Comparison of ENCODE assay signal across 1 cellular context in genomic region chr19:13018037-13018914, GRCh38.
TF ChIP-seq lines count a peak whose summit lies in the region.

No MANE protein-coding gene starts in this region.

TF ChIP-seq in H1, 55 proteins besides CTCF, POLR2A, EP300 and RAD21 (continued from another document):
- no peak for TF ChIP-seq BRCA1 (IDR thresholded peaks at IDR 0.05; ENCODE audit: low read depth, low read length)
- no peak for TF ChIP-seq KDM5A (IDR thresholded peaks at IDR 0.05; ENCODE audit: low read length)
- TF ChIP-seq CREB1 (IDR thresholded peaks at IDR 0.05): no peak
- TF ChIP-seq CTBP2 (IDR thresholded peaks at IDR 0.05; ENCODE audit: borderline replicate concordance, insufficient read depth, insufficient read length, low read length): peak; percentile 3
- TF ChIP-seq E2F6 (IDR thresholded peaks at IDR 0.05): no peak
- no peak for TF ChIP-seq FOSL1 (IDR thresholded peaks at IDR 0.05; ENCODE audit: insufficient read depth, low read depth, low read length)
- no peak for TF ChIP-seq SIN3A (conservative IDR thresholded peaks at IDR 0.05 in 1 of 2, IDR thresholded peaks at IDR 0.05 in 1 of 2; ENCODE audit: low read depth in 1 of 2, low read length in 2 of 2)
- TF ChIP-seq GTF2F1 (IDR thresholded peaks at IDR 0.05; ENCODE audit: borderline replicate concordance, low read depth, low read length): no peak
- no peak for TF ChIP-seq TBP (IDR thresholded peaks at IDR 0.05; ENCODE audit: low read depth, low read length)
- TF ChIP-seq NRF1 (IDR thresholded peaks at IDR 0.05; ENCODE audit: low read depth, low read length): no peak
- TF ChIP-seq EGR1 (IDR thresholded peaks at IDR 0.05; ENCODE audit: borderline replicate concordance, low read depth, low read length): no peak
- TF ChIP-seq SP4 (IDR thresholded peaks at IDR 0.05; ENCODE audit: low read length): no peak
- peak; percentile 78 for TF ChIP-seq SUZ12 (IDR thresholded peaks at IDR 0.05; ENCODE audit: low read length)
- no peak for TF ChIP-seq KDM4A (IDR thresholded peaks at IDR 0.05; ENCODE audit: low read depth, low read length, severe bottlenecking)
- no peak for TF ChIP-seq PHF8 (conservative IDR thresholded peaks at IDR 0.05; ENCODE audit: low read depth, low read length)
- no peak for TF ChIP-seq HDAC2 (IDR thresholded peaks at IDR 0.05; ENCODE audit: borderline replicate concordance in 1 of 2, low read depth in 2 of 2, low read length in 2 of 2)
- peak; percentile 79 for TF ChIP-seq EZH2 (IDR thresholded peaks at IDR 0.05; ENCODE audit: low read depth, low read length, severe bottlenecking)
- TF ChIP-seq RBBP5 (IDR thresholded peaks at IDR 0.05; ENCODE audit: borderline replicate concordance, low read depth, low read length): no peak
- no peak for TF ChIP-seq SIX5 (IDR thresholded peaks at IDR 0.05; ENCODE audit: low read depth, low read length)
- no peak for TF ChIP-seq JUND (IDR thresholded peaks at IDR 0.05; ENCODE audit: low read length)
- no peak for TF ChIP-seq JUN (IDR thresholded peaks at IDR 0.05; ENCODE audit: low read depth, low read length)
